17 cellular contexts compared by ENCODE assay signal in genomic region chr9:92206490-92206889, GRCh38.
DNase-seq lines count a peak whose midpoint lies in the region; ATAC-seq and TF ChIP-seq lines count a peak whose summit lies in the region.
"Had no signal": no experiment of that assay in that cellular context is flagged by ENCODE, and none has a peak within 500 bp of the region (broad histone marks: within the 10 kb centered on the region; RNA-seq: fewer than 3 reads in every experiment).

No MANE protein-coding gene starts in this region.

- ATAC-seq in stimulated activated naive CD8-positive, alpha-beta T cell treated with anti-CD3 and anti-CD28 coated beads, Interleukin-15, Interleukin-2, amounts not matched to agents 100 U/mL and 50 U/mL, for 24 hours = peak; percentile 68
- no peak for ATAC-seq in natural killer cell
- ATAC-seq: activated CD8-positive, alpha-beta T cell treated with anti-CD3 and anti-CD28 coated beads, Interleukin-2, amount 10 ng/mL, durations not matched to agents 7 days and 5 days had no signal

- TF ChIP-seq CTCF in epithelial cell of esophagus (IDR thresholded peaks at IDR 0.05; ENCODE audit: insufficient read depth, low read depth, low read length, missing control alignments) = no peak
- TF ChIP-seq CTCF in natural killer cell (IDR thresholded peaks at IDR 0.05) = no peak

- H3K4me3 ChIP-seq in epithelial cell of esophagus (ENCODE audit: low read length) = no peak overlapping the region
- H3K4me3 ChIP-seq: tibial nerve had no signal

- H3K36me3 Mint-ChIP-seq in activated naive CD4-positive, alpha-beta T cell treated with anti-CD3 and anti-CD28 coated beads, Interleukin-2, amount 50 U/mL, for 24 hours = peaks cover 30% of the 10 kb centered on the region
- peaks cover 33% of the 10 kb centered on the region for H3K36me3 Mint-ChIP-seq in activated naive CD4-positive, alpha-beta T cell treated with anti-CD3 and anti-CD28 coated beads for 36 hours (ENCODE audit: low read depth)
- H3K36me3 Mint-ChIP-seq in natural killer cell = peaks cover 30% of the 10 kb centered on the region

- peak overlapping the region; percentile 21 for H3K27ac Mint-ChIP-seq in activated naive CD4-positive, alpha-beta T cell treated with anti-CD3 and anti-CD28 coated beads, Interleukin-2, amount 50 U/mL, for 24 hours
- no peak overlapping the region for H3K27ac Mint-ChIP-seq in activated naive CD4-positive, alpha-beta T cell treated with anti-CD3 and anti-CD28 coated beads for 36 hours
- H3K27ac Mint-ChIP-seq in natural killer cell = no peak overlapping the region
- H3K27ac Mint-ChIP-seq: activated CD8-positive, alpha-beta T cell treated with anti-CD3 and anti-CD28 coated beads, Interleukin-2, amount 10 ng/mL, durations not matched to agents 7 days and 5 days; progenitor cell of endocrine pancreas; T-helper 2 cell treated with Interferon-gamma antibody and Interleukin-4, amounts not matched to agents 5 μg/mL and 100 μg/mL, for 36 hours had no signal

- no peak overlapping the region for H3K4me3 Mint-ChIP-seq in activated naive CD4-positive, alpha-beta T cell treated with anti-CD3 and anti-CD28 coated beads, Interleukin-2, amount 50 U/mL, for 24 hours
- H3K4me3 Mint-ChIP-seq in activated naive CD4-positive, alpha-beta T cell treated with anti-CD3 and anti-CD28 coated beads for 36 hours = no peak overlapping the region
- no peak overlapping the region for H3K4me3 Mint-ChIP-seq in natural killer cell
- H3K4me3 Mint-ChIP-seq: activated CD8-positive, alpha-beta T cell treated with anti-CD3 and anti-CD28 coated beads, Interleukin-2, amount 10 ng/mL, durations not matched to agents 7 days and 5 days; central memory CD8-positive, alpha-beta T cell; T-helper 2 cell treated with Interferon-gamma antibody and Interleukin-4, amounts not matched to agents 5 μg/mL and 100 μg/mL, for 36 hours had no signal

- intact Hi-C loops in activated naive CD4-positive, alpha-beta T cell treated with anti-CD3 and anti-CD28 coated beads for 36 hours (cut with micrococcal nuclease) = no loop called here
- intact Hi-C loops in natural killer cell (cut with micrococcal nuclease) = no loop called here

- H3K27me3 Mint-ChIP-seq in activated naive CD4-positive, alpha-beta T cell treated with anti-CD3 and anti-CD28 coated beads, Interleukin-2, amount 50 U/mL, for 24 hours = no peaks in the 10 kb centered on the region
- no peaks in the 10 kb centered on the region for H3K27me3 Mint-ChIP-seq in activated naive CD4-positive, alpha-beta T cell treated with anti-CD3 and anti-CD28 coated beads for 36 hours (ENCODE audit: low read depth)
- no peaks in the 10 kb centered on the region for H3K27me3 Mint-ChIP-seq in natural killer cell (ENCODE audit: low read depth in 2 of 2)
- H3K27me3 Mint-ChIP-seq: central memory CD8-positive, alpha-beta T cell; progenitor cell of endocrine pancreas had no signal

- no peak for DNase-seq in activated naive CD4-positive, alpha-beta T cell treated with anti-CD3 and anti-CD28 coated beads for 36 hours
- peak; percentile 18 for DNase-seq in OCI-M1 (lab: John Stamatoyannopoulos, UW)
- peak; percentile 38 for DNase-seq in epithelial cell of esophagus (ENCODE audit: low read depth)
- no peak for DNase-seq in stimulated activated naive CD8-positive, alpha-beta T cell treated with anti-CD3 and anti-CD28 coated beads, Interleukin-15, Interleukin-2, amounts not matched to agents 100 U/mL and 50 U/mL, for 24 hours
- no peak for DNase-seq in NCI-H524 (lab: John Stamatoyannopoulos, UW)
- no peak for DNase-seq in natural killer cell
- no peak for DNase-seq in NCI-H1417 (lab: John Stamatoyannopoulos, UW)
- DNase-seq: activated CD8-positive, alpha-beta T cell treated with anti-CD3 and anti-CD28 coated beads, Interleukin-2, amount 10 ng/mL, durations not matched to agents 7 days and 5 days; activated naive CD4-positive, alpha-beta T cell; AML-193; HCEC 1CT; hippocampal formation had no signal

- H3K9me3 Mint-ChIP-seq in activated naive CD4-positive, alpha-beta T cell treated with anti-CD3 and anti-CD28 coated beads, Interleukin-2, amount 50 U/mL, for 24 hours = no peaks in the 10 kb centered on the region
- no peaks in the 10 kb centered on the region for H3K9me3 Mint-ChIP-seq in activated naive CD4-positive, alpha-beta T cell treated with anti-CD3 and anti-CD28 coated beads for 36 hours
- no peaks in the 10 kb centered on the region for H3K9me3 Mint-ChIP-seq in natural killer cell
- H3K9me3 Mint-ChIP-seq: central memory CD8-positive, alpha-beta T cell; T-helper 2 cell treated with Interferon-gamma antibody and Interleukin-4, amounts not matched to agents 5 μg/mL and 100 μg/mL, for 36 hours had no signal

- CTCF ChIA-PET in activated naive CD4-positive, alpha-beta T cell treated with anti-CD3 and anti-CD28 coated beads for 36 hours (lab: Charles Lee) = no interaction called here

- H3K4me1 Mint-ChIP-seq in activated naive CD4-positive, alpha-beta T cell treated with anti-CD3 and anti-CD28 coated beads, Interleukin-2, amount 50 U/mL, for 24 hours = no peaks in the 10 kb centered on the region
- H3K4me1 Mint-ChIP-seq in activated naive CD4-positive, alpha-beta T cell treated with anti-CD3 and anti-CD28 coated beads for 36 hours (ENCODE audit: low read depth) = no peaks in the 10 kb centered on the region
- H3K4me1 Mint-ChIP-seq in natural killer cell = no peaks in the 10 kb centered on the region
- H3K4me1 Mint-ChIP-seq: central memory CD8-positive, alpha-beta T cell had no signal

Comparison
In these comparisons a context has a peak if more than half of its experiments do, and no peak if none do; other contexts are left out.
1. DNase-seq: peak in OCI-M1 (single experiment) and epithelial cell of esophagus (single experiment); none in activated naive CD4-positive, alpha-beta T cell treated with anti-CD3 and anti-CD28 coated beads for 36 hours (single experiment), stimulated activated naive CD8-positive, alpha-beta T cell treated with anti-CD3 and anti-CD28 coated beads, Interleukin-15, Interleukin-2, amounts not matched to agents 100 U/mL and 50 U/mL, for 24 hours (single experiment), NCI-H524 (0 of 2), natural killer cell (single experiment) and NCI-H1417 (0 of 3).